ENCODE assay signal across 9 cellular contexts in the genomic region with DNA sequence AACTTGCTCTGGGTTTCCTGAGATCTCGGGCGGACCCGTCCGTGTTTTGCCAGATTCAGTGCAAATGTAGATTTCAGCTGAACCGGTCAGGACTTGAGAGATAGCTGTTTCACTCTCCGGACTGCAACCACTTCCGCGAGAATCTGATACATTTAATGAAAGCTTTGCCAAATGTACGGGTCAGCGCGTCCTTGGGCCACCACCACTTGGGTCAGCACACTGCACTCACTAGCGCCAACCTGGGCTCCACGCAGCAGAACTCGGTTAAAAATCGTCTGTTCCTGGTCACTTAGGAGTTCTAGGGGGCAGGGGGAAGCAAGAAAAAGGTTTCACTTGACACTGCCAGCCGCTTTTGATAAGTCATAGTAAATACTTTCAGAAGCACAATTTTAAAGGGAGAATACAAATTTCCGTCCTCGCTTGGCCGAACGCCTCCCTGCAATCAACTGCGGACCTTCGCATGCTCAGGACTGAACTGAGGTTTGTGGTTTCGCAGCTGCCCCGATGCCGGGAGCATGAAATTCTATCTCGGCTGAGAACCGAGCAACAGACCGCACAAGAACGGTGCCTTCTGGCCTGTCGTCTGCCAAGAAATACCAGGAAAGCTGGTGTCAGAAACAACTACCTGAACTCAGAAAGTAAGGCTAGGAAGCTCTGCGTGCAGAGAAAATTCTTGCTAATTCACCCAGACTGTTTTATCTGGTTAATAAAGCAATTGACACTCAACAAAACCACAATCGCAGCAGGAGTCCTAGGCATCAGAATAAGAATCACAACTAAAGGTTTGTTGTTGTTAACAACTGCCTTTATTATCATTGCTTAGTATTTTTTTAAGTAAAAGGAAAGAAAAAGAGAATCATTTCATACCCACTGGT. TPM values are rescaled to one million over a fixed set of nuclear protein-coding genes. Genes with fewer than 3 reads are reported as not detected.
DNase-seq lines count a peak whose midpoint lies in the region; TF ChIP-seq lines count a peak whose summit lies in the region.
"Had no signal": no experiment of that assay in that cellular context is flagged by ENCODE, and none has a peak within 500 bp of the region (broad histone marks: within the 10 kb centered on the region; RNA-seq: fewer than 3 reads in every experiment).

No MANE protein-coding gene starts in this region.

- H4K20me1 ChIP-seq in SK-N-SH (ENCODE audit: insufficient read depth), result no peaks in the 10 kb centered on the region

- H3K27me3 ChIP-seq in SK-N-SH (ENCODE audit: insufficient read depth) (no peaks in the 10 kb centered on the region), suprapubic skin (peaks cover 85% of the 10 kb centered on the region)

- 1% methylated on average over 28 of the region's 32 CpGs for WGBS in SK-N-SH (ENCODE audit: low lambda C conversion rate)
- WGBS in suprapubic skin, result 23% methylated on average over 28 of the region's 32 CpGs

- H2AFZ ChIP-seq in SK-N-SH (ENCODE audit: low read depth), result peak overlapping the region; percentile 82

- no peaks in the 10 kb centered on the region for H3K9me2 ChIP-seq in SK-N-SH

- H3K27ac ChIP-seq in SK-N-SH (ENCODE audit: low read depth in 2 of 2, low read length in 1 of 2) (peak overlapping the region; percentile 76 to 100), suprapubic skin (no peak overlapping the region)

- H3K9me3 ChIP-seq in SK-N-SH, result no peaks in the 10 kb centered on the region
- H3K9me3 ChIP-seq in suprapubic skin, result no peaks in the 10 kb centered on the region

- peak overlapping the region; percentile 51; the same call in 1 of the 2 replicates for H3K9ac ChIP-seq in SK-N-SH

- TF ChIP-seq EP300 in SK-N-SH (IDR thresholded peaks at IDR 0.05; ENCODE audit: borderline replicate concordance in 1 of 2, low read depth in 1 of 2, low read length in 1 of 2) (no peak), suprapubic skin (IDR thresholded peaks at IDR 0.05) (no peak)

- no peak for TF ChIP-seq POLR2A in suprapubic skin (IDR thresholded peaks at IDR 0.05)

- POLR2A ChIA-PET in SK-N-SH (lab: Yijun Ruan, JAX), result interaction anchor here (0.7 to 15.0 kb wide), 13 partner anchors 9 to 1186 kb away, joined by 3 to 437 read pairs (median 5); no protein-coding TSS in a partner anchor

- H3K4me1 ChIP-seq in SK-N-SH (ENCODE audit: control insufficient read depth in 1 of 2, insufficient read depth in 2 of 2, low read depth in 1 of 2, low read length in 1 of 2) (peaks cover 10 to 22% of the 10 kb centered on the region in 2 experiments; a peak in 3 of 4 replicates), suprapubic skin (peaks cover 37% of the 10 kb centered on the region)

- peak overlapping the region; percentile 85 for H3K4me2 ChIP-seq in SK-N-SH

- CTCF ChIA-PET in SK-N-SH (lab: Yijun Ruan, JAX), result interaction anchor here (0.6 to 14.4 kb wide), 16 partner anchors 9 to 977 kb away, joined by 3 to 303 read pairs (median 4); no protein-coding TSS in a partner anchor

- H3K36me3 ChIP-seq in SK-N-SH (replicated peaks in 1 of 2; ENCODE audit: control insufficient read depth in 1 of 2, insufficient read depth in 2 of 2, low read length in 1 of 2) (peaks cover 0 to 16% of the 10 kb centered on the region in 2 experiments), suprapubic skin (no peaks in the 10 kb centered on the region)

- H3K79me2 ChIP-seq in SK-N-SH (ENCODE audit: insufficient read depth), result peaks cover 45% of the 10 kb centered on the region

- TF ChIP-seq RAD21 in SK-N-SH (IDR thresholded peaks at IDR 0.05; ENCODE audit: low read length), result no peak

- DNase-seq in HT1080 (ENCODE audit: low read depth) (peak; percentile 35), SK-N-SH (peak; percentile 23), iris pigment epithelial cell (ENCODE audit: low read depth) (peak; percentile 34), suprapubic skin (ENCODE audit: low spot score in 2 of 2) (no peak), KG1 (lab: John Stamatoyannopoulos, UW) (no peak), NCI-H510A (lab: John Stamatoyannopoulos, UW) (no peak)
- no peak for DNase-seq in activated CD4-positive, alpha-beta T cell treated with anti-CD3 and anti-CD28 coated beads, Interleukin-2, amount 50 U/mL, for 1 hour
- DNase-seq: T1000 had no signal

- H3K4me3 ChIP-seq in SK-N-SH (ENCODE audit: low read depth in 2 of 2, low read length in 1 of 2) (peak overlapping the region; percentile 83 to 86), suprapubic skin (peak overlapping the region; percentile 35)

- H3F3A ChIP-seq in SK-N-SH (replicated peaks; ENCODE audit: insufficient read depth), result no peaks in the 10 kb centered on the region

- peak; percentile 34 for TF ChIP-seq CTCF in SK-N-SH (IDR thresholded peaks at IDR 0.05)
- no peak for TF ChIP-seq CTCF in suprapubic skin (IDR thresholded peaks at IDR 0.05)

TF ChIP-seq in SK-N-SH, 30 proteins besides CTCF, POLR2A, EP300 and RAD21 (continues in another document):
- peak; percentile 10; the same call in 1 of the 2 replicates for TF ChIP-seq RXRA (IDR thresholded peaks at IDR 0.05; ENCODE audit: borderline replicate concordance, low read depth)
- TF ChIP-seq, protein P1, sequence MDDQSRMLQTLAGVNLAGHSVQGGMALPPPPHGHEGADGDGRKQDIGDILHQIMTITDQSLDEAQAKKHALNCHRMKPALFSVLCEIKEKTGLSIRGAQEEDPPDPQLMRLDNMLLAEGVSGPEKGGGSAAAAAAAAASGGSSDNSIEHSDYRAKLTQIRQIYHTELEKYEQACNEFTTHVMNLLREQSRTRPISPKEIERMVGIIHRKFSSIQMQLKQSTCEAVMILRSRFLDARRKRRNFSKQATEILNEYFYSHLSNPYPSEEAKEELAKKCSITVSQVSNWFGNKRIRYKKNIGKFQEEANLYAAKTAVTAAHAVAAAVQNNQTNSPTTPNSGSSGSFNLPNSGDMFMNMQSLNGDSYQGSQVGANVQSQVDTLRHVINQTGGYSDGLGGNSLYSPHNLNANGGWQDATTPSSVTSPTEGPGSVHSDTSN (IDR thresholded peaks at IDR 0.05), result no peak; the same call in 1 of the 2 replicates
- TF ChIP-seq, protein P2, sequence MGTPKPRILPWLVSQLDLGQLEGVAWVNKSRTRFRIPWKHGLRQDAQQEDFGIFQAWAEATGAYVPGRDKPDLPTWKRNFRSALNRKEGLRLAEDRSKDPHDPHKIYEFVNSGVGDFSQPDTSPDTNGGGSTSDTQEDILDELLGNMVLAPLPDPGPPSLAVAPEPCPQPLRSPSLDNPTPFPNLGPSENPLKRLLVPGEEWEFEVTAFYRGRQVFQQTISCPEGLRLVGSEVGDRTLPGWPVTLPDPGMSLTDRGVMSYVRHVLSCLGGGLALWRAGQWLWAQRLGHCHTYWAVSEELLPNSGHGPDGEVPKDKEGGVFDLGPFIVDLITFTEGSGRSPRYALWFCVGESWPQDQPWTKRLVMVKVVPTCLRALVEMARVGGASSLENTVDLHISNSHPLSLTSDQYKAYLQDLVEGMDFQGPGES (IDR thresholded peaks at IDR 0.05; ENCODE audit: low read depth, low read length), result no peak
- no peak for TF ChIP-seq RFX5 (IDR thresholded peaks at IDR 0.05; ENCODE audit: low read length)
- TF ChIP-seq TEAD4 (IDR thresholded peaks at IDR 0.05; ENCODE audit: borderline replicate concordance, insufficient read depth), result no peak
- no peak for TF ChIP-seq NFIC (IDR thresholded peaks at IDR 0.05; ENCODE audit: borderline replicate concordance)
- TF ChIP-seq TCF12 (IDR thresholded peaks at IDR 0.05), result peak; percentile 20; the same call in 1 of the 2 replicates
- TF ChIP-seq NRF1 (IDR thresholded peaks at IDR 0.05; ENCODE audit: low read depth, low read length), result no peak
- TF ChIP-seq, protein P3, sequence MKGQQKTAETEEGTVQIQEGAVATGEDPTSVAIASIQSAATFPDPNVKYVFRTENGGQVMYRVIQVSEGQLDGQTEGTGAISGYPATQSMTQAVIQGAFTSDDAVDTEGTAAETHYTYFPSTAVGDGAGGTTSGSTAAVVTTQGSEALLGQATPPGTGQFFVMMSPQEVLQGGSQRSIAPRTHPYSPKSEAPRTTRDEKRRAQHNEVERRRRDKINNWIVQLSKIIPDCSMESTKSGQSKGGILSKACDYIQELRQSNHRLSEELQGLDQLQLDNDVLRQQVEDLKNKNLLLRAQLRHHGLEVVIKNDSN (IDR thresholded peaks at IDR 0.05; ENCODE audit: borderline replicate concordance, low read depth), result no peak
- no peak for TF ChIP-seq GATA2 (CRISPR knock-in tag; IDR thresholded peaks at IDR 0.05)
- no peak for TF ChIP-seq CHD2 (IDR thresholded peaks at IDR 0.05; ENCODE audit: low read length, partially characterized antibody)
- no peak for TF ChIP-seq JUND (IDR thresholded peaks at IDR 0.05)
- 0 out of 2 replicates have a peak, but pooled peaks have one; percentile 36 for TF ChIP-seq SIN3A (IDR thresholded peaks at IDR 0.05; ENCODE audit: borderline replicate concordance, low read depth, low read length)
- TF ChIP-seq SMC3 (IDR thresholded peaks at IDR 0.05; ENCODE audit: low read depth, low read length), result no peak
- no peak for TF ChIP-seq ELF1 (IDR thresholded peaks at IDR 0.05)
- TF ChIP-seq, protein P4, sequence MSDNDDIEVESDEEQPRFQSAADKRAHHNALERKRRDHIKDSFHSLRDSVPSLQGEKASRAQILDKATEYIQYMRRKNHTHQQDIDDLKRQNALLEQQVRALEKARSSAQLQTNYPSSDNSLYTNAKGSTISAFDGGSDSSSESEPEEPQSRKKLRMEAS (IDR thresholded peaks at IDR 0.05; ENCODE audit: low read depth), result peak; percentile 51
- no peak for TF ChIP-seq POLR2AphosphoS5 (IDR thresholded peaks at IDR 0.05; ENCODE audit: low read depth, low read length)
- no peak for TF ChIP-seq FOXJ3 (CRISPR knock-in tag; IDR thresholded peaks at IDR 0.05)
- TF ChIP-seq YY1 (IDR thresholded peaks at IDR 0.05; ENCODE audit: low read depth), result 0 out of 2 replicates have a peak, but pooled peaks have one; percentile 6
- TF ChIP-seq FOSL2 (IDR thresholded peaks at IDR 0.05; ENCODE audit: borderline replicate concordance, low read depth), result no peak
- TF ChIP-seq MEF2A (IDR thresholded peaks at IDR 0.05; ENCODE audit: borderline replicate concordance, low read depth), result no peak

RNA-seq across cellular contexts. Expression of a gene that starts 4.2 kb away (rescaled TPM):
- total RNA-seq in HT1080 (2014; rRNA removed; shearing (Covaris generic)), result 1.3 and 1.9 TPM in 2 replicates
- polyA plus RNA-seq in HT1080 (2015; cell fraction: cytosol; rRNA removed), result 0.10 and 0.34 TPM in 2 replicates
- 0.22 and 0.24 TPM in 2 replicates for polyA plus RNA-seq in HT1080 (2015; cell fraction: nucleus; rRNA removed)
- 15.2 and 15.5 TPM in 2 replicates for polyA plus RNA-seq in SK-N-SH (2012; rRNA removed)
- polyA plus RNA-seq in SK-N-SH (2012; cell fraction: cytosol; rRNA removed), result 14.6 and 20.2 TPM in 2 replicates
- 22.3 and 38.7 TPM in 2 replicates for polyA plus RNA-seq in SK-N-SH (2012; cell fraction: nucleus; rRNA removed)
- 1 to 10 TPM in 3 of 4 donors, not detected in 1; 1.1 to 3.3 (median 1.6) TPM for total RNA-seq in suprapubic skin
- total RNA-seq: activated naive CD4-positive, alpha-beta T cell treated with anti-CD3 and anti-CD28 coated beads, Interleukin-2, amount 50 U/mL, for 72 hours had no signal

Comparison
In these comparisons a context has a peak if more than half of its experiments do, and no peak if none do; other contexts are left out.
1. DNase-seq: peak in HT1080 (single experiment), SK-N-SH (single experiment) and iris pigment epithelial cell (single experiment); none in suprapubic skin (0 of 2), KG1 (single experiment), activated CD4-positive, alpha-beta T cell treated with anti-CD3 and anti-CD28 coated beads, Interleukin-2, amount 50 U/mL, for 1 hour (single experiment) and NCI-H510A (single experiment).